1 cellular context compared by ENCODE assay signal in the genomic region with DNA sequence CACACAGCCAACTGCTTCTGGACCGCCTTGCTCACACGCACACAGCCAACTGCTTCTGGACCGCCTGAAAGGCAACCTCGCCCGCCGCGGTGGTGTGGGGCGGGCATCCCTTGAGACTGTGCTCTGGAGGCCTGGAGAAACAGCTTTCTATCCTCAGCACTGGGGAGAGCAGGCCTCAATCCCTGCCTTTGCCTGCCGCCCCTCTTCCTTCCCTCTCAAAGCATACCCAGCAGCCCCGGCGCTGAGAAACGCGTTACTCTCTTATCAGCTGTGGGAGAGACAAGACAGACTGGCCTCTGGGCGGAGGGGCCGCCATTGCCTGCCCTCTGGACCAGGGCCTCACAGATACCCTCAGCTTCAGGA.
TF ChIP-seq lines count a peak whose summit lies in the region.

No MANE protein-coding gene starts in this region.

TF ChIP-seq in GM12878, 131 proteins besides CTCF, POLR2A, EP300 and RAD21:
- TF ChIP-seq EZH2 (IDR thresholded peaks at IDR 0.05; ENCODE audit: borderline replicate concordance, control insufficient read depth, low read depth, low read length), result no peak
- no peak for TF ChIP-seq STAT1 (conservative IDR thresholded peaks at IDR 0.05)
- no peak for TF ChIP-seq FOS (IDR thresholded peaks at IDR 0.05; ENCODE audit: borderline replicate concordance, extremely low read depth, insufficient read length)
- TF ChIP-seq ATF7 (IDR thresholded peaks at IDR 0.05; ENCODE audit: low read depth), result no peak
- TF ChIP-seq EED (IDR thresholded peaks at IDR 0.05; ENCODE audit: low read depth), result no peak
- TF ChIP-seq SMC3 (IDR thresholded peaks at IDR 0.05; ENCODE audit: borderline replicate concordance, low read length), result no peak
- TF ChIP-seq JUNB (IDR thresholded peaks at IDR 0.05), result no peak
- TF ChIP-seq, protein P1, sequence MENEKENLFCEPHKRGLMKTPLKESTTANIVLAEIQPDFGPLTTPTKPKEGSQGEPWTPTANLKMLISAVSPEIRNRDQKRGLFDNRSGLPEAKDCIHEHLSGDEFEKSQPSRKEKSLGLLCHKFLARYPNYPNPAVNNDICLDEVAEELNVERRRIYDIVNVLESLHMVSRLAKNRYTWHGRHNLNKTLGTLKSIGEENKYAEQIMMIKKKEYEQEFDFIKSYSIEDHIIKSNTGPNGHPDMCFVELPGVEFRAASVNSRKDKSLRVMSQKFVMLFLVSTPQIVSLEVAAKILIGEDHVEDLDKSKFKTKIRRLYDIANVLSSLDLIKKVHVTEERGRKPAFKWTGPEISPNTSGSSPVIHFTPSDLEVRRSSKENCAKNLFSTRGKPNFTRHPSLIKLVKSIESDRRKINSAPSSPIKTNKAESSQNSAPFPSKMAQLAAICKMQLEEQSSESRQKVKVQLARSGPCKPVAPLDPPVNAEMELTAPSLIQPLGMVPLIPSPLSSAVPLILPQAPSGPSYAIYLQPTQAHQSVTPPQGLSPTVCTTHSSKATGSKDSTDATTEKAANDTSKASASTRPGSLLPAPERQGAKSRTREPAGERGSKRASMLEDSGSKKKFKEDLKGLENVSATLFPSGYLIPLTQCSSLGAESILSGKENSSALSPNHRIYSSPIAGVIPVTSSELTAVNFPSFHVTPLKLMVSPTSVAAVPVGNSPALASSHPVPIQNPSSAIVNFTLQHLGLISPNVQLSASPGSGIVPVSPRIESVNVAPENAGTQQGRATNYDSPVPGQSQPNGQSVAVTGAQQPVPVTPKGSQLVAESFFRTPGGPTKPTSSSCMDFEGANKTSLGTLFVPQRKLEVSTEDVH (IDR thresholded peaks at IDR 0.05; ENCODE audit: low read depth, partially characterized antibody), result no peak
- no peak for TF ChIP-seq ZNF274 (IDR thresholded peaks at IDR 0.05; ENCODE audit: insufficient read depth, insufficient read length)
- TF ChIP-seq, protein P2, sequence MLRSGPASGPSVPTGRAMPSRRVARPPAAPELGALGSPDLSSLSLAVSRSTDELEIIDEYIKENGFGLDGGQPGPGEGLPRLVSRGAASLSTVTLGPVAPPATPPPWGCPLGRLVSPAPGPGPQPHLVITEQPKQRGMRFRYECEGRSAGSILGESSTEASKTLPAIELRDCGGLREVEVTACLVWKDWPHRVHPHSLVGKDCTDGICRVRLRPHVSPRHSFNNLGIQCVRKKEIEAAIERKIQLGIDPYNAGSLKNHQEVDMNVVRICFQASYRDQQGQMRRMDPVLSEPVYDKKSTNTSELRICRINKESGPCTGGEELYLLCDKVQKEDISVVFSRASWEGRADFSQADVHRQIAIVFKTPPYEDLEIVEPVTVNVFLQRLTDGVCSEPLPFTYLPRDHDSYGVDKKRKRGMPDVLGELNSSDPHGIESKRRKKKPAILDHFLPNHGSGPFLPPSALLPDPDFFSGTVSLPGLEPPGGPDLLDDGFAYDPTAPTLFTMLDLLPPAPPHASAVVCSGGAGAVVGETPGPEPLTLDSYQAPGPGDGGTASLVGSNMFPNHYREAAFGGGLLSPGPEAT (IDR thresholded peaks at IDR 0.05; ENCODE audit: low read depth), result no peak
